In the genomic region with DNA sequence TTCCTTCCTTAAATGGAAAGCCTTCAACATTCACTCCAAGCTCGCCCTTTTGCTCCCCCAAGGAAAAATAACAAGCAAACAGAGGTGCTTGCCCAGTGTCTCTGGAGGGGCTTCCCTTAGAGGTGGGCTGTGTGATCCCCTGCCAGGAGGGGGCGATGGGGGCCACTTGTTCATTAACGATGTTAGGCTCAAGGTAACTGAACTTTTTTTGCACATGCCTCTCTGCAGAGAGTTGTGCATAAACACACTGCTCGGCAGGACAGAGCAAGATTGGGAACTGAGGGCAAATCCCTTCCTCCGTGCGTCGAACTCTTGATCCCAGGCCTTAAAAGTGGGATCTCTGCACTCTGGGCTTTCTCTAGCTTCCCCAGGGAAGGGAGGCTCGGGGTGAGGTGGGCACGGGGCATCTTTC, we compare ENCODE assay signal across 9 cellular contexts. TPM values are rescaled to one million over a fixed set of nuclear protein-coding genes. Genes with fewer than 3 reads are reported as not detected.
DNase-seq lines count a peak whose midpoint lies in the region; ATAC-seq lines count a peak whose summit lies in the region.
"Had no signal": no experiment of that assay in that cellular context is flagged by ENCODE, and none has a peak within 500 bp of the region (broad histone marks: within the 10 kb centered on the region; RNA-seq: fewer than 3 reads in every experiment).

No MANE protein-coding gene starts in this region.

- H3K36me3 ChIP-seq in iPS-15b (ENCODE audit: control insufficient read depth, insufficient read depth, low read length) (peaks cover 7% of the 10 kb centered on the region), H7 (replicated peaks; ENCODE audit: control insufficient read depth, insufficient read depth, low read length) (peaks cover 1% of the 10 kb centered on the region; the same call in 1 of the 2 replicates)

- no peak overlapping the region for H3K27ac Mint-ChIP-seq in activated CD4-positive, alpha-beta T cell treated with anti-CD3 and anti-CD28 coated beads, Interleukin-2, amount 10 ng/mL, durations not matched to agents 24 days and 14 days
- H3K27ac Mint-ChIP-seq in activated CD8-positive, alpha-beta T cell treated with anti-CD3 and anti-CD28 coated beads, Interleukin-2, amount 10 ng/mL, durations not matched to agents 7 days and 5 days, result no peak overlapping the region
- H3K27ac Mint-ChIP-seq: activated B cell treated with CpG ODN at 0.5 μM for 24 hours had no signal

- H3K27ac ChIP-seq in temporal lobe (ENCODE audit: low read depth, low read length), result peak overlapping the region; percentile 92

- peaks cover 15% of the 10 kb centered on the region for H3K4me1 ChIP-seq in iPS-15b (ENCODE audit: control insufficient read depth, insufficient read depth, low read length)

- H3K4me3 ChIP-seq in iPS-15b (ENCODE audit: low read depth, low read length), result peak overlapping the region; percentile 39
- no peak overlapping the region for H3K4me3 ChIP-seq in H7 (ENCODE audit: insufficient read depth, low read depth, low read length)

- ATAC-seq in activated CD8-positive, alpha-beta T cell treated with anti-CD3 and anti-CD28 coated beads, Interleukin-2, amount 10 ng/mL, durations not matched to agents 7 days and 5 days, result peak; percentile 53

- H3K27me3 ChIP-seq in iPS-15b (ENCODE audit: control insufficient read depth, insufficient read depth, low read length) (no peaks in the 10 kb centered on the region), H7 (ENCODE audit: control insufficient read depth, insufficient read depth, low read length) (no peaks in the 10 kb centered on the region)

- CTCF ChIA-PET in activated CD8-positive, alpha-beta T cell treated with anti-CD3 and anti-CD28 coated beads, Interleukin-2, amount 10 ng/mL, durations not matched to agents 7 days and 5 days (lab: Charles Lee), result interaction anchor here (0.7 to 4.3 kb wide), 16 partner anchors 10 to 298 kb away, joined by 3 to 35 read pairs (median 6); partner anchors contain the start of genes NAGLU and PSMC3IP

- no peak overlapping the region for H3K4me3 Mint-ChIP-seq in activated CD4-positive, alpha-beta T cell treated with anti-CD3 and anti-CD28 coated beads, Interleukin-2, amount 10 ng/mL, durations not matched to agents 24 days and 14 days
- H3K4me3 Mint-ChIP-seq in activated CD8-positive, alpha-beta T cell treated with anti-CD3 and anti-CD28 coated beads, Interleukin-2, amount 10 ng/mL, durations not matched to agents 7 days and 5 days, result no peak overlapping the region
- H3K4me3 Mint-ChIP-seq: activated B cell treated with CpG ODN at 0.5 μM for 24 hours had no signal

- POLR2A ChIA-PET in activated CD8-positive, alpha-beta T cell treated with anti-CD3 and anti-CD28 coated beads, Interleukin-2, amount 10 ng/mL, durations not matched to agents 7 days and 5 days (lab: Charles Lee), result interaction anchor here (0.6 to 1.4 kb wide), 4 partner anchors 47 to 107 kb away, joined by 3 read pairs; partner anchors contain the start of gene CAVIN1

- H3K4me1 Mint-ChIP-seq in activated CD4-positive, alpha-beta T cell treated with anti-CD3 and anti-CD28 coated beads, Interleukin-2, amount 10 ng/mL, durations not matched to agents 24 days and 14 days, result peaks cover 5% of the 10 kb centered on the region
- H3K4me1 Mint-ChIP-seq in activated CD8-positive, alpha-beta T cell treated with anti-CD3 and anti-CD28 coated beads, Interleukin-2, amount 10 ng/mL, durations not matched to agents 7 days and 5 days (ENCODE audit: low read depth), result peaks cover 7% of the 10 kb centered on the region

- intact Hi-C loops in activated CD4-positive, alpha-beta T cell treated with anti-CD3 and anti-CD28 coated beads, Interleukin-2, amount 10 ng/mL, durations not matched to agents 24 days and 14 days (cut with micrococcal nuclease), result no loop called here

- peak; percentile 69 for DNase-seq in activated CD4-positive, alpha-beta T cell treated with anti-CD3 and anti-CD28 coated beads, Interleukin-2, amount 10 ng/mL, durations not matched to agents 24 days and 14 days
- no peak for DNase-seq in activated CD4-positive, alpha-beta T cell treated with anti-CD3 and anti-CD28 coated beads, Interleukin-2, amount 50 U/mL, for 48 hours
- DNase-seq in activated CD8-positive, alpha-beta T cell treated with anti-CD3 and anti-CD28 coated beads, Interleukin-2, amount 10 ng/mL, durations not matched to agents 7 days and 5 days, result peak; percentile 68
- DNase-seq in H7, result no peak
- no peak for DNase-seq in activated effector memory CD4-positive, alpha-beta T cell treated with Interleukin-2 at 50 U/mL for 16 hours
- no peak for DNase-seq in NCI-H187 treated with DMSO at 0.1 percent for 48 hours (lab: John Stamatoyannopoulos, UW)
- DNase-seq: activated B cell treated with CpG ODN at 0.5 μM for 24 hours had no signal

- H3K9ac ChIP-seq in iPS-15b (ENCODE audit: low read depth, low read length), result no peak overlapping the region

- no peaks in the 10 kb centered on the region for H3K9me3 Mint-ChIP-seq in activated CD4-positive, alpha-beta T cell treated with anti-CD3 and anti-CD28 coated beads, Interleukin-2, amount 10 ng/mL, durations not matched to agents 24 days and 14 days
- H3K9me3 Mint-ChIP-seq in activated CD8-positive, alpha-beta T cell treated with anti-CD3 and anti-CD28 coated beads, Interleukin-2, amount 10 ng/mL, durations not matched to agents 7 days and 5 days (ENCODE audit: insufficient read depth), result no peaks in the 10 kb centered on the region
- H3K9me3 Mint-ChIP-seq: activated B cell treated with CpG ODN at 0.5 μM for 24 hours had no signal

- no peaks in the 10 kb centered on the region for H3K36me3 Mint-ChIP-seq in activated CD4-positive, alpha-beta T cell treated with anti-CD3 and anti-CD28 coated beads, Interleukin-2, amount 10 ng/mL, durations not matched to agents 24 days and 14 days (ENCODE audit: low read depth)
- no peaks in the 10 kb centered on the region for H3K36me3 Mint-ChIP-seq in activated CD8-positive, alpha-beta T cell treated with anti-CD3 and anti-CD28 coated beads, Interleukin-2, amount 10 ng/mL, durations not matched to agents 7 days and 5 days (ENCODE audit: low read depth)

- peaks cover 3% of the 10 kb centered on the region for H3K27me3 Mint-ChIP-seq in activated CD4-positive, alpha-beta T cell treated with anti-CD3 and anti-CD28 coated beads, Interleukin-2, amount 10 ng/mL, durations not matched to agents 24 days and 14 days
- peaks cover 8% of the 10 kb centered on the region for H3K27me3 Mint-ChIP-seq in activated CD8-positive, alpha-beta T cell treated with anti-CD3 and anti-CD28 coated beads, Interleukin-2, amount 10 ng/mL, durations not matched to agents 7 days and 5 days (ENCODE audit: low read depth)
- H3K27me3 Mint-ChIP-seq: activated B cell treated with CpG ODN at 0.5 μM for 24 hours had no signal

- H3K9me3 ChIP-seq in iPS-15b (ENCODE audit: control insufficient read depth, insufficient read depth, low read length), result no peaks in the 10 kb centered on the region

RNA-seq across cellular contexts. Expression of gene NAGLU, which starts 15.5 kb away (rescaled TPM):
- 20.4 and 20.7 TPM in 2 replicates for total RNA-seq in activated CD4-positive, alpha-beta T cell treated with anti-CD3 and anti-CD28 coated beads, Interleukin-2, amount 10 ng/mL, durations not matched to agents 24 days and 14 days
- total RNA-seq in activated CD8-positive, alpha-beta T cell treated with anti-CD3 and anti-CD28 coated beads, Interleukin-2, amount 10 ng/mL, durations not matched to agents 7 days and 5 days, result 10 to 100 TPM; 19.3 to 20.5 TPM
- 8.1 TPM for total RNA-seq in temporal lobe
- 36.9 and 43.9 TPM in 2 replicates for total RNA-seq in H7 (2014; rRNA removed; shearing (Covaris generic))

RNA-seq across cellular contexts. Expression of gene HSD17B1, which starts 32.2 kb away (rescaled TPM):
- total RNA-seq in activated CD4-positive, alpha-beta T cell treated with anti-CD3 and anti-CD28 coated beads, Interleukin-2, amount 10 ng/mL, durations not matched to agents 24 days and 14 days, result 0.42 and 0.83 TPM in 2 replicates
- total RNA-seq in activated CD8-positive, alpha-beta T cell treated with anti-CD3 and anti-CD28 coated beads, Interleukin-2, amount 10 ng/mL, durations not matched to agents 7 days and 5 days, result under 1 TPM; 0.53 to 0.60 TPM
- total RNA-seq in temporal lobe, result 0.98 TPM
- total RNA-seq in H7 (2014; rRNA removed; shearing (Covaris generic)), result 1.1 and 2.9 TPM in 2 replicates

RNA-seq across cellular contexts. Expression of gene COASY, which starts 41.4 kb away (rescaled TPM):
- total RNA-seq in activated CD4-positive, alpha-beta T cell treated with anti-CD3 and anti-CD28 coated beads, Interleukin-2, amount 10 ng/mL, durations not matched to agents 24 days and 14 days, result 97.7 and 109 TPM in 2 replicates
- total RNA-seq in activated CD8-positive, alpha-beta T cell treated with anti-CD3 and anti-CD28 coated beads, Interleukin-2, amount 10 ng/mL, durations not matched to agents 7 days and 5 days, result 10 to 100 TPM; 54.8 to 62.1 TPM
- total RNA-seq in temporal lobe, result 7.1 TPM
- 56.1 and 59.2 TPM in 2 replicates for total RNA-seq in H7 (2014; rRNA removed; shearing (Covaris generic))

RNA-seq across cellular contexts. Expression of gene MLX, which starts 46.4 kb away (rescaled TPM):
- total RNA-seq in activated CD4-positive, alpha-beta T cell treated with anti-CD3 and anti-CD28 coated beads, Interleukin-2, amount 10 ng/mL, durations not matched to agents 24 days and 14 days, result 67.8 and 72.6 TPM in 2 replicates
- 10 to 100 TPM; 65.8 to 65.9 TPM for total RNA-seq in activated CD8-positive, alpha-beta T cell treated with anti-CD3 and anti-CD28 coated beads, Interleukin-2, amount 10 ng/mL, durations not matched to agents 7 days and 5 days
- total RNA-seq in temporal lobe, result 14.8 TPM
- total RNA-seq in H7 (2014; rRNA removed; shearing (Covaris generic)), result 29.4 and 35.0 TPM in 2 replicates

RNA-seq across cellular contexts. Expression of gene PSMC3IP, which starts 57.0 kb away (rescaled TPM):
- 29.1 and 31.1 TPM in 2 replicates for total RNA-seq in activated CD4-positive, alpha-beta T cell treated with anti-CD3 and anti-CD28 coated beads, Interleukin-2, amount 10 ng/mL, durations not matched to agents 24 days and 14 days
- 10 to 100 TPM; 19.2 to 21.8 TPM for total RNA-seq in activated CD8-positive, alpha-beta T cell treated with anti-CD3 and anti-CD28 coated beads, Interleukin-2, amount 10 ng/mL, durations not matched to agents 7 days and 5 days
- total RNA-seq in temporal lobe, result 3.7 TPM
- 14.7 and 17.0 TPM in 2 replicates for total RNA-seq in H7 (2014; rRNA removed; shearing (Covaris generic))

Comparison
In these comparisons a context has a peak if more than half of its experiments do, and no peak if none do; other contexts are left out.
1. DNase-seq: peak in activated CD4-positive, alpha-beta T cell treated with anti-CD3 and anti-CD28 coated beads, Interleukin-2, amount 10 ng/mL, durations not matched to agents 24 days and 14 days (single experiment) and activated CD8-positive, alpha-beta T cell treated with anti-CD3 and anti-CD28 coated beads, Interleukin-2, amount 10 ng/mL, durations not matched to agents 7 days and 5 days (single experiment); none in activated CD4-positive, alpha-beta T cell treated with anti-CD3 and anti-CD28 coated beads, Interleukin-2, amount 50 U/mL, for 48 hours (0 of 2), H7 (single experiment), activated effector memory CD4-positive, alpha-beta T cell treated with Interleukin-2 at 50 U/mL for 16 hours (single experiment) and NCI-H187 treated with DMSO at 0.1 percent for 48 hours (single experiment).